33 cellular contexts compared by ENCODE assay signal in genomic region chr3:197615430-197615829, GRCh38.
"Had no signal": no experiment of that assay in that cellular context is flagged by ENCODE, and none has a peak within 500 bp of the region (broad histone marks: within the 10 kb centered on the region; RNA-seq: fewer than 3 reads in every experiment).

No MANE protein-coding gene starts in this region.

- H3K9me3 ChIP-seq: colonic mucosa, gastrocnemius medialis, lower lobe of right lung, mucosa of descending colon, right atrium auricular region, thoracic aorta, tibial nerve had no signal

- H3K79me2 ChIP-seq: parathyroid adenoma had no signal

- H3K27me3 ChIP-seq: colonic mucosa, gastrocnemius medialis, neutrophil, right atrium auricular region, tibial nerve, upper lobe of left lung had no signal

- H3K27me3 Mint-ChIP-seq: naive B cell; natural killer cell treated with Interleukin-12 subunit alpha and Interleukin-12 subunit beta and Interleukin-15 and Interleukin-18, amount 100 ng/mL, for 72 hours; progenitor cell of endocrine pancreas had no signal

- H2AFZ ChIP-seq: parathyroid adenoma had no signal

- DNase-seq: colonic mucosa; dermis blood vessel endothelial cell; effector memory CD4-positive, alpha-beta T cell; foreskin fibroblast; gastrocnemius medialis; head of caudate nucleus; left ventricle myocardium superior; lower lobe of right lung; mucosa of descending colon; naive B cell; stimulated activated CD4-positive, alpha-beta T cell treated with anti-CD3 and anti-CD28 coated beads, Interleukin-12 subunit alpha, Interleukin-12 subunit beta, amount 100 ng/mL, for 4 hours; stimulated activated CD4-positive, alpha-beta T cell treated with anti-CD3 and anti-CD28 coated beads, Interleukin-1b, Interleukin-23, amount 100 ng/mL, for 48 hours; stimulated activated CD4-positive, alpha-beta T cell treated with anti-CD3 and anti-CD28 coated beads, Interleukin-4, amount 100 ng/mL, for 1 hour; stimulated activated CD8-positive, alpha-beta memory T cell treated with anti-CD3 and anti-CD28 coated beads, Interleukin-4, amount 100 ng/mL, for 48 hours; stimulated activated naive CD8-positive, alpha-beta T cell treated with anti-CD3 and anti-CD28 coated beads, Interleukin-15, Interleukin-2, amounts not matched to agents 100 U/mL and 50 U/mL, for 24 hours; substantia nigra; upper lobe of left lung had no signal

- H3K4me1 ChIP-seq: colonic mucosa, gastrocnemius medialis, lower lobe of right lung, parathyroid adenoma, right atrium auricular region, tibial nerve, upper lobe of left lung had no signal

- H3K27ac ChIP-seq: colonic mucosa, epithelial cell of prostate, gastrocnemius medialis, lower lobe of right lung, neutrophil, parathyroid adenoma, right atrium auricular region, thoracic aorta, tibial nerve, upper lobe of left lung had no signal

- ATAC-seq: esophagus mucosa; gastrocnemius medialis; left ventricle myocardium superior; lower lobe of right lung; mucosa of descending colon; natural killer cell treated with Interleukin-12 subunit alpha and Interleukin-12 subunit beta and Interleukin-15 and Interleukin-18, amount 100 ng/mL, for 72 hours; sciatic nerve; stimulated activated naive CD8-positive, alpha-beta T cell treated with anti-CD3 and anti-CD28 coated beads, Interleukin-15, Interleukin-2, amounts not matched to agents 100 U/mL and 50 U/mL, for 24 hours had no signal

- H3K4me2 ChIP-seq: smooth muscle cell had no signal

- H3K4me1 Mint-ChIP-seq: mesothelial cell of epicardium, naive B cell, neural crest cell had no signal

- H3K4me3 Mint-ChIP-seq: mesothelial cell of epicardium; naive B cell; natural killer cell treated with Interleukin-12 subunit alpha and Interleukin-12 subunit beta and Interleukin-15 and Interleukin-18, amount 100 ng/mL, for 72 hours; neural crest cell had no signal

- H3K27ac Mint-ChIP-seq: mesothelial cell of epicardium; natural killer cell treated with Interleukin-12 subunit alpha and Interleukin-12 subunit beta and Interleukin-15 and Interleukin-18, amount 100 ng/mL, for 72 hours; progenitor cell of endocrine pancreas had no signal

- H3K4me3 ChIP-seq: colonic mucosa, gastrocnemius medialis, lower lobe of right lung, mucosa of descending colon, right atrium auricular region, smooth muscle cell, thoracic aorta, tibial nerve, upper lobe of left lung had no signal

- FAIRE-seq: endometrium, keratinocyte, urothelium cell line had no signal

- H3K9me3 Mint-ChIP-seq: natural killer cell treated with Interleukin-12 subunit alpha and Interleukin-12 subunit beta and Interleukin-15 and Interleukin-18, amount 100 ng/mL, for 72 hours had no signal

- H3K36me3 ChIP-seq: colonic mucosa had no signal

- H3K9ac ChIP-seq: parathyroid adenoma had no signal
